Comparison of ENCODE assay signal across 18 cellular contexts in genomic region chr16:47247691-47248090, GRCh38.
"Had no signal": no experiment of that assay in that cellular context is flagged by ENCODE, and none has a peak within 500 bp of the region (broad histone marks: within the 10 kb centered on the region; RNA-seq: fewer than 3 reads in every experiment).

No MANE protein-coding gene starts in this region.

- H3K4me3 Mint-ChIP-seq: activated CD4-positive, alpha-beta memory T cell treated with anti-CD3 and anti-CD28 coated beads for 36 hours; activated CD4-positive, alpha-beta T cell treated with anti-CD3 and anti-CD28 coated beads for 36 hours; activated naive CD8-positive, alpha-beta T cell treated with anti-CD3 and anti-CD28 coated beads for 36 hours; stimulated activated effector memory CD8-positive, alpha-beta T cell treated with anti-CD3 and anti-CD28 coated beads, Interleukin-12 subunit alpha, Interleukin-12 subunit beta, amount 100 ng/mL, for 72 hours; T-helper 2 cell treated with Interferon-gamma antibody and Interleukin-4, amounts not matched to agents 5 μg/mL and 100 μg/mL, for 36 hours; WTC11 had no signal

- H3K4me3 ChIP-seq: body of pancreas, lung, thoracic aorta, upper lobe of left lung had no signal

- DNase-seq: activated CD4-positive, alpha-beta memory T cell treated with anti-CD3 and anti-CD28 coated beads for 36 hours; activated CD4-positive, alpha-beta T cell treated with anti-CD3 and anti-CD28 coated beads for 36 hours; activated naive CD4-positive, alpha-beta T cell; activated naive CD8-positive, alpha-beta T cell treated with anti-CD3 and anti-CD28 coated beads for 36 hours; activated T-cell treated with anti-CD3 and anti-CD28 coated beads for 4 hours; amniotic stem cell; body of pancreas; dorsolateral prefrontal cortex; foreskin fibroblast; stimulated activated CD4-positive, alpha-beta T cell treated with anti-CD3 and anti-CD28 coated beads, Interleukin-4, amount 100 ng/mL, for 24 hours; upper lobe of left lung had no signal

- H3K4me1 Mint-ChIP-seq: activated CD4-positive, alpha-beta T cell treated with anti-CD3 and anti-CD28 coated beads for 36 hours; activated naive CD8-positive, alpha-beta T cell treated with anti-CD3 and anti-CD28 coated beads for 36 hours; stimulated activated effector memory CD8-positive, alpha-beta T cell treated with anti-CD3 and anti-CD28 coated beads, Interleukin-12 subunit alpha, Interleukin-12 subunit beta, amount 100 ng/mL, for 72 hours; WTC11 had no signal

- H3K27ac ChIP-seq: body of pancreas, thoracic aorta, upper lobe of left lung had no signal

- ATAC-seq: activated CD4-positive, alpha-beta T cell treated with anti-CD3 and anti-CD28 coated beads for 36 hours; body of pancreas; left lobe of liver; sciatic nerve; stimulated activated effector memory CD8-positive, alpha-beta T cell treated with anti-CD3 and anti-CD28 coated beads, Interleukin-12 subunit alpha, Interleukin-12 subunit beta, amount 100 ng/mL, for 72 hours; WTC11 had no signal

- H3K27ac Mint-ChIP-seq: activated CD4-positive, alpha-beta memory T cell treated with anti-CD3 and anti-CD28 coated beads for 36 hours; activated CD4-positive, alpha-beta T cell treated with anti-CD3 and anti-CD28 coated beads for 36 hours; activated naive CD8-positive, alpha-beta T cell treated with anti-CD3 and anti-CD28 coated beads for 36 hours; stimulated activated effector memory CD8-positive, alpha-beta T cell treated with anti-CD3 and anti-CD28 coated beads, Interleukin-12 subunit alpha, Interleukin-12 subunit beta, amount 100 ng/mL, for 72 hours; T-helper 2 cell treated with Interferon-gamma antibody and Interleukin-4, amounts not matched to agents 5 μg/mL and 100 μg/mL, for 36 hours; WTC11 had no signal

- H3K9me3 ChIP-seq: body of pancreas, thoracic aorta, upper lobe of left lung had no signal

- H3K36me3 ChIP-seq: thoracic aorta had no signal

- H3K27me3 Mint-ChIP-seq: activated CD4-positive, alpha-beta memory T cell treated with anti-CD3 and anti-CD28 coated beads for 36 hours; activated CD4-positive, alpha-beta T cell treated with anti-CD3 and anti-CD28 coated beads for 36 hours; activated naive CD8-positive, alpha-beta T cell treated with anti-CD3 and anti-CD28 coated beads for 36 hours had no signal

- H3K4me1 ChIP-seq: body of pancreas, upper lobe of left lung had no signal

- H3K36me3 Mint-ChIP-seq: activated CD4-positive, alpha-beta memory T cell treated with anti-CD3 and anti-CD28 coated beads for 36 hours; stimulated activated effector memory CD8-positive, alpha-beta T cell treated with anti-CD3 and anti-CD28 coated beads, Interleukin-12 subunit alpha, Interleukin-12 subunit beta, amount 100 ng/mL, for 72 hours; WTC11 had no signal

- H3K9me3 Mint-ChIP-seq: activated CD4-positive, alpha-beta memory T cell treated with anti-CD3 and anti-CD28 coated beads for 36 hours; activated naive CD8-positive, alpha-beta T cell treated with anti-CD3 and anti-CD28 coated beads for 36 hours; stimulated activated effector memory CD8-positive, alpha-beta T cell treated with anti-CD3 and anti-CD28 coated beads, Interleukin-12 subunit alpha, Interleukin-12 subunit beta, amount 100 ng/mL, for 72 hours; T-helper 2 cell treated with Interferon-gamma antibody and Interleukin-4, amounts not matched to agents 5 μg/mL and 100 μg/mL, for 36 hours; WTC11 had no signal

- H3K27me3 ChIP-seq: body of pancreas, dorsolateral prefrontal cortex, upper lobe of left lung had no signal
